26 cellular contexts compared by ENCODE assay signal in the genomic region with DNA sequence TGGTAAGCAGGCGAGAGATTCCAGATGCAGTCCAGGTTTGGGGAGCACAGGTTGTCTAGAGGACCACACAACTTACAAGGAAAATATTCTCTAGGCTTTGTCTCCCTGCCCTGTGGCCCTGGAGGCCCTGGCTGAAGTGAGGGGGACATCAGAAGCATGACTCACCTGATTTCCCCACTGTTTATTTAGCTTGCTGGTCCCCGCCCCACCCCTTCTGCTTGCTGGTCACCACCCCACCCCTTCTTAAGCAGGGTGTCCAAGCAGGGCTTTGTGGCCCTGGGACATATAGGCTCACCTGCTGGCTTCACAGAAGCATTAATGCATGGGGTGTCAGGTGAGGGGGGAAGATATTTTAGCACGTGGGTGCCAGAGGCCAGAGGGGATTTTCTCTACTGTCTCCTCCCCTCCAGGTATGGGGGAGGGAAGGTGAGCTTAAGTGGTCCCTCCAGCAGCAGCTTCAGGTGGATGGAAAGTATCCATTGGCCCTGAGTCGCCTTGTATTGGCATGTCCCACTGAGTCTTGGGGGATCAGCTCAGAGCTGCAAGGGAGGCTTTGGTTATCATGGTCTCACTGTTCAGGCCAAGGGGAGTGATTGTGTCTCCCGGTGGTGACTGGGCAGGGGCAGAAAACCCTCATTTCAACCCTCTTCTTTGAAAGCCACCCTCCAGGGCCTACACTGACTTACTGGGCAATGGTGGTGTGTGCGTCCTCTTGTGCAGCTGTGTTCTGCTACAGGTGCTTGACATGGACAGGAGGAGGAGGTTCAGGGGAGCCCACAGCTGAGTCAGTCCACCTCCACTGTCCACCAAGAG. TPM values are rescaled to one million over a fixed set of nuclear protein-coding genes. Genes with fewer than 3 reads are reported as not detected.
DNase-seq lines count a peak whose midpoint lies in the region; ATAC-seq lines count a peak whose summit lies in the region.
"Had no signal": no experiment of that assay in that cellular context is flagged by ENCODE, and none has a peak within 500 bp of the region (broad histone marks: within the 10 kb centered on the region; RNA-seq: fewer than 3 reads in every experiment).

No MANE protein-coding gene starts in this region.

- H3K4me3 Mint-ChIP-seq in stimulated activated memory B cell treated with anti-CD40 and anti-IgM and Interleukin-4, amounts not matched to agents 10 μg/mL and 1 μg/mL and 100 μg/mL, for 72 hours: no peak overlapping the region
- H3K4me3 Mint-ChIP-seq: activated CD4-positive, alpha-beta memory T cell treated with anti-CD3 and anti-CD28 coated beads, Interleukin-2, amount 10 ng/mL, durations not matched to agents 7 days and 5 days; activated naive CD4-positive, alpha-beta T cell treated with anti-CD3 and anti-CD28 coated beads for 36 hours; brain; neural progenitor cell; stimulated activated naive CD8-positive, alpha-beta T cell treated with anti-CD3 and anti-CD28 coated beads, Interleukin-15, amount 100 ng/mL, for 72 hours had no signal

- DNase-seq in Daoy (ENCODE audit: low read depth) (peak; percentile 4), M059J (ENCODE audit: low read depth) (peak; percentile 6), islet precursor cell (peak; percentile 36), hepatic stellate cell (ENCODE audit: low spot score) (no peak)
- DNase-seq: activated CD4-positive, alpha-beta memory T cell treated with anti-CD3 and anti-CD28 coated beads, Interleukin-2, amount 10 ng/mL, durations not matched to agents 7 days and 5 days; activated CD4-positive, alpha-beta T cell treated with anti-CD3 and anti-CD28 coated beads for 1 hour; activated naive CD4-positive, alpha-beta T cell treated with anti-CD3 and anti-CD28 coated beads for 36 hours; amniotic stem cell; DMS79 treated with DMSO at 0.1 percent for 48 hours; dorsolateral prefrontal cortex; gastrocnemius medialis; KG1; left colon; NCI-H1417 treated with DMSO at 0.1 percent for 48 hours; NCI-H2029 treated with DMSO at 0.1 percent for 48 hours; NCI-H526; NK-92 treated with Interleukin-12 subunit alpha and Interleukin-12 subunit beta, amount 100 ng/mL, for 24 hours; Right ventricle myocardium superior; spleen; stimulated activated naive CD8-positive, alpha-beta T cell treated with anti-CD3 and anti-CD28 coated beads, Interleukin-15, amount 100 ng/mL, for 72 hours had no signal

- H3K27ac Mint-ChIP-seq in stimulated activated memory B cell treated with anti-CD40 and anti-IgM and Interleukin-4, amounts not matched to agents 10 μg/mL and 1 μg/mL and 100 μg/mL, for 72 hours: no peak overlapping the region
- H3K27ac Mint-ChIP-seq: activated CD4-positive, alpha-beta memory T cell treated with anti-CD3 and anti-CD28 coated beads, Interleukin-2, amount 10 ng/mL, durations not matched to agents 7 days and 5 days; activated naive CD4-positive, alpha-beta T cell treated with anti-CD3 and anti-CD28 coated beads for 36 hours; brain; neural progenitor cell; stimulated activated naive CD8-positive, alpha-beta T cell treated with anti-CD3 and anti-CD28 coated beads, Interleukin-15, amount 100 ng/mL, for 72 hours had no signal

- no peaks in the 10 kb centered on the region for H3K36me3 Mint-ChIP-seq in stimulated activated memory B cell treated with anti-CD40 and anti-IgM and Interleukin-4, amounts not matched to agents 10 μg/mL and 1 μg/mL and 100 μg/mL, for 72 hours
- H3K36me3 Mint-ChIP-seq: brain, neural progenitor cell had no signal

- peak; percentile 4 for ATAC-seq in stimulated activated memory B cell treated with anti-CD40 and anti-IgM and Interleukin-4, amounts not matched to agents 10 μg/mL and 1 μg/mL and 100 μg/mL, for 72 hours
- ATAC-seq in GM21360 (IDR thresholded peaks at IDR 0.05; ENCODE audit: unreplicated experiment) (no peak), GM19395 (IDR thresholded peaks at IDR 0.05; ENCODE audit: unreplicated experiment) (no peak)
- ATAC-seq: gastrocnemius medialis; left colon; stimulated activated naive CD8-positive, alpha-beta T cell treated with anti-CD3 and anti-CD28 coated beads, Interleukin-15, amount 100 ng/mL, for 72 hours had no signal

- H3K4me1 Mint-ChIP-seq in stimulated activated memory B cell treated with anti-CD40 and anti-IgM and Interleukin-4, amounts not matched to agents 10 μg/mL and 1 μg/mL and 100 μg/mL, for 72 hours: peaks cover 5% of the 10 kb centered on the region

- H3K27me3 Mint-ChIP-seq in stimulated activated memory B cell treated with anti-CD40 and anti-IgM and Interleukin-4, amounts not matched to agents 10 μg/mL and 1 μg/mL and 100 μg/mL, for 72 hours: peaks cover 22% of the 10 kb centered on the region
- H3K27me3 Mint-ChIP-seq: stimulated activated naive CD8-positive, alpha-beta T cell treated with anti-CD3 and anti-CD28 coated beads, Interleukin-15, amount 100 ng/mL, for 72 hours had no signal

- no peaks in the 10 kb centered on the region for H3K9me3 Mint-ChIP-seq in stimulated activated memory B cell treated with anti-CD40 and anti-IgM and Interleukin-4, amounts not matched to agents 10 μg/mL and 1 μg/mL and 100 μg/mL, for 72 hours
- H3K9me3 Mint-ChIP-seq: activated CD4-positive, alpha-beta memory T cell treated with anti-CD3 and anti-CD28 coated beads, Interleukin-2, amount 10 ng/mL, durations not matched to agents 7 days and 5 days; activated naive CD4-positive, alpha-beta T cell treated with anti-CD3 and anti-CD28 coated beads for 36 hours; brain; neural progenitor cell; stimulated activated naive CD8-positive, alpha-beta T cell treated with anti-CD3 and anti-CD28 coated beads, Interleukin-15, amount 100 ng/mL, for 72 hours had no signal

RNA-seq across cellular contexts. Expression of a gene that starts 49.8 kb away (rescaled TPM):
- 0.11 TPM in 1 of 2 replicates, not detected in the other for total RNA-seq in Daoy (2014; rRNA removed; shearing (Covaris generic))
- total RNA-seq in M059J (2014; rRNA removed; shearing (Covaris generic)): 2.6 and 3.4 TPM in 2 replicates
- total RNA-seq: activated CD4-positive, alpha-beta memory T cell treated with anti-CD3 and anti-CD28 coated beads, Interleukin-2, amount 10 ng/mL, durations not matched to agents 7 days and 5 days; activated naive CD4-positive, alpha-beta T cell treated with anti-CD3 and anti-CD28 coated beads for 36 hours; endothelial cell of umbilical vein had no signal
